In the genomic region with DNA sequence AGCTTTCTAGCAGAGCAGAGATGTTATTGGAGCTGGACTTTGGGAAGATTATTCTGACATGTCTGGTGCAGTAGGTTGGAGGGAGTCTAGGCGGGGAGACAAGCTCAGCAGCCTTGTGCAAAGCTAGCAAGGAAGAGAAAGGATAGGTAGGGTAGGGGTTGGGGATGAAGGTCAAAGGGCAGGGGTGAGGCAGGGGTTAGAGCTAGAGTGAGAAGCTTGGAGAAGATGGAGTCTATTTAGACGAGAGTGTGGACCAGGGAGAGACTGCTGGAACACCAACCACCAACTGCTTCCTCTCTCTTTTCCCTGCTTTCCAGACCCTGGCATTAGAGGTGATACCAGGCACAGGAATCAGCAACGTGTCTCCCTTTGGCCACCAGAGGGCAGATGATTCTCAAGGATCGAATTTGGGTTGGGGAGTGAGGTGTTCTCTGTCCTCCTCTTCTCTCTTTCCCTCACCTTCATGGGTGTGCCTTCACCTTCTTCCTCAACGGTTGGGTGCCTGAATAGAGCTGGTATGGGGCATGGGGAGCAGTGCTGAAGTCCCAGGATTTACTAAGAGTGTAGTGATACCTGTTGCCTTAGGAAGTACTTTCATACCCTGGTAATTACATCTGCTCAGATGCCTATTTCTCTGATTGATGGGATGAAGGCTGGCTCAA, we compare ENCODE assay signal across 8 cellular contexts. TPM values are rescaled to one million over a fixed set of nuclear protein-coding genes. Genes with fewer than 3 reads are reported as not detected.
DNase-seq lines count a peak whose midpoint lies in the region; ATAC-seq, FAIRE-seq and TF ChIP-seq lines count a peak whose summit lies in the region.

No MANE protein-coding gene starts in this region.

- CTCF ChIA-PET in AG04449 (lab: Yijun Ruan, JAX), result interaction anchor here (0.6 to 21.2 kb wide), 70 partner anchors 7 to 465 kb away, joined by 3 to 639 read pairs (median 6); partner anchors contain the start of genes COX8A, NAA40, RCOR2 and ZFTA

- H3K27ac Mint-ChIP-seq in chondrocyte (ENCODE audit: unreplicated experiment), result no peak overlapping the region

- no peak for TF ChIP-seq POLR2A in H54 (IDR thresholded peaks at IDR 0.05; ENCODE audit: low read depth, low read length)

- DNase-seq in AG04449 (ENCODE audit: low read depth, low spot score), result no peak
- peak; percentile 83 for DNase-seq in H54 (ENCODE audit: insufficient read length, low spot score)
- peak; percentile 76 for DNase-seq in NCI-H460 (ENCODE audit: extremely low read depth, low read depth)
- peak; percentile 73 to 79 for DNase-seq in activated CD4-positive, alpha-beta T cell treated with anti-CD3 and anti-CD28 coated beads for 4 hours
- peak; percentile 38 for DNase-seq in chondrocyte (ENCODE audit: low spot score)
- DNase-seq in left colon, result peak; percentile 72 to 84
- peak; percentile 68 for DNase-seq in stimulated activated CD4-positive, alpha-beta T cell treated with anti-CD3 and anti-CD28 coated beads, Interleukin-4, amount 100 ng/mL, for 1 hour

- H3K4me3 ChIP-seq in AG04449 (ENCODE audit: low read depth, low read length), result no peak overlapping the region

- peaks cover 34% of the 10 kb centered on the region for H3K4me1 Mint-ChIP-seq in chondrocyte (ENCODE audit: low read depth)

- H3K27me3 Mint-ChIP-seq in chondrocyte (ENCODE audit: low read depth), result no peaks in the 10 kb centered on the region

- no peaks in the 10 kb centered on the region for H3K9me3 Mint-ChIP-seq in chondrocyte (ENCODE audit: low read depth)

- H3K4me3 Mint-ChIP-seq in chondrocyte (ENCODE audit: unreplicated experiment), result no peak overlapping the region

- ATAC-seq in left colon (peak; percentile 35), GM19351 (IDR thresholded peaks at IDR 0.05; ENCODE audit: unreplicated experiment) (no peak)

- FAIRE-seq in H54 (lab: Jason Lieb, UNC), result peak; percentile 20

- POLR2A ChIA-PET in AG04449 (lab: Yijun Ruan, JAX), result no interaction called here

- TF ChIP-seq CTCF in AG04449 (IDR thresholded peaks at IDR 0.05; ENCODE audit: insufficient read depth, low read length, missing control alignments) (peak; percentile 81), chondrocyte (IDR thresholded peaks at IDR 0.05) (peak; percentile 92)

- no peaks in the 10 kb centered on the region for H3K36me3 Mint-ChIP-seq in chondrocyte (ENCODE audit: low read depth)

- intact Hi-C loops in left colon (cut with DNase I, micrococcal nuclease), result loop anchor here (2.0 to 10.0 kb wide), 3 partner anchors 108 to 318 kb away; no protein-coding TSS in a partner anchor

RNA-seq across cellular contexts. Expression of gene MARK2, which starts 1.8 kb away (rescaled TPM):
- total RNA-seq in NCI-H460 (2014; rRNA removed; shearing (Covaris generic)), result 22.1 and 22.3 TPM in 2 replicates
- 8.2 and 16.2 TPM in 2 replicates for polyA plus RNA-seq in NCI-H460 (2014; cell fraction: nucleus; rRNA removed)
- total RNA-seq in chondrocyte, result 25.3 to 30.7 TPM (median 26.2 TPM) in 3 replicates
- total RNA-seq in left colon, result 100 to 1,000 TPM in 1 of 2 donors, 10 to 100 TPM in 1; 91.8 to 100 TPM

RNA-seq across cellular contexts. Expression of gene SPINDOC, which starts 23.9 kb away (rescaled TPM):
- total RNA-seq in NCI-H460 (2014; rRNA removed; shearing (Covaris generic)), result 15.7 and 17.4 TPM in 2 replicates
- polyA plus RNA-seq in NCI-H460 (2014; cell fraction: nucleus; rRNA removed), result 12.1 and 27.1 TPM in 2 replicates
- total RNA-seq in chondrocyte, result 25.4 to 36.0 TPM (median 32.2 TPM) in 3 replicates
- 1 to 10 TPM; 6.4 to 7.1 TPM for total RNA-seq in left colon
